25 cellular contexts compared by ENCODE assay signal in the genomic region with DNA sequence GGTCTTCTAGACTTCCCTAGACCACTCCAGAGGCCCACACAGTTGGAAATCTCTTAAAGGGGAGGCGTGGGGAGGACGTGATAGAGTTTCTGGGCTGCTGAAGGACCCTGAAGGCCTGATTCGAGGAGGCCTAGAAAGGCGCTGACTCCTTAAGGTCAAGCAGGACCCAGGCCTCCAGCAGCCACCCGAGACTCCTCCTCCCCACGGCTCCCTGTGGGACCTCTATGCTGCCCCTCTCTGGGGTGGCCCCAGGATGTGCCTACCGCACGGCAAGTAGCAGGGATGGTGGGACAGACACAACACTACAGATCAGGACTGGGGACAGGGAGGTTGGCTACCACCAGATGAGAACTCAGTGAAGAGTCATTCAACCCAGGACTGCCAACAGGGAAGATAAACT.
DNase-seq lines count a peak whose midpoint lies in the region; ATAC-seq, FAIRE-seq and TF ChIP-seq lines count a peak whose summit lies in the region.
"Had no signal": no experiment of that assay in that cellular context is flagged by ENCODE, and none has a peak within 500 bp of the region (broad histone marks: within the 10 kb centered on the region; RNA-seq: fewer than 3 reads in every experiment).

No MANE protein-coding gene starts in this region.

- peaks cover 1 to 6% of the 10 kb centered on the region in 2 donors for H3K27me3 Mint-ChIP-seq in CD8-positive, alpha-beta memory T cell
- H3K27me3 Mint-ChIP-seq: CD4-positive, alpha-beta T cell had no signal

- H3K4me3 ChIP-seq in right lobe of liver: no peak overlapping the region
- no peak overlapping the region for H3K4me3 ChIP-seq in HepG2 (replicated peaks in 1 of 3; ENCODE audit: insufficient read depth in 1 of 3, low read depth in 2 of 3, low read length in 3 of 3)
- H3K4me3 ChIP-seq in kidney (ENCODE audit: low read length in 2 of 2): no peak overlapping the region
- H3K4me3 ChIP-seq in CD8-positive, alpha-beta memory T cell (ENCODE audit: low read length): no peak overlapping the region
- H3K4me3 ChIP-seq: A549; BLaER1 treated with 17β-estradiol and CSF1 and Interleukin-3, amounts not matched to agents 10 nM and 100 nM; HAP-1 had no signal

- TF ChIP-seq EP300 in HepG2 (IDR thresholded peaks at IDR 0.05; ENCODE audit: low read depth in 2 of 2, low read length in 2 of 2) (no peak), HepG2 (CRISPR knock-in tag; IDR thresholded peaks at IDR 0.05; ENCODE audit: borderline replicate concordance) (no peak)

- no peaks in the 10 kb centered on the region for H3K9me3 Mint-ChIP-seq in CD8-positive, alpha-beta memory T cell
- H3K9me3 Mint-ChIP-seq: CD14-positive monocyte; CD4-positive, alpha-beta T cell; HFFc6 had no signal

- TF ChIP-seq POLR2A in right lobe of liver (IDR thresholded peaks at IDR 0.05) (no peak), HepG2 (IDR thresholded peaks at IDR 0.05; ENCODE audit: insufficient read depth in 1 of 2, low read depth in 2 of 2, low read length in 2 of 2) (no peak)

- WGBS in right lobe of liver (ENCODE audit: insufficient coverage, low coverage, low lambda C conversion rate, missing lambda C conversion rate): 33% methylated on average over 1 of the region's 8 CpGs
- no CpG with 5 or more reads among the region's 8 CpGs for WGBS in HepG2 (ENCODE audit: low lambda C conversion rate)

- H3K4me1 ChIP-seq in right lobe of liver (no peaks in the 10 kb centered on the region), HepG2 (ENCODE audit: insufficient read depth, low read length) (peaks cover 10% of the 10 kb centered on the region), kidney (ENCODE audit: control insufficient read depth in 1 of 2, insufficient read depth in 1 of 2, low read depth in 1 of 2, low read length in 2 of 2) (peaks cover 0 to 2% of the 10 kb centered on the region in 2 donors)
- H3K4me1 ChIP-seq in CD8-positive, alpha-beta memory T cell (ENCODE audit: insufficient read depth, low read length): no peaks in the 10 kb centered on the region
- H3K4me1 ChIP-seq: A549, BE2C, HAP-1 had no signal

- TF ChIP-seq CTCF in right lobe of liver (IDR thresholded peaks at IDR 0.05): no peak
- no peak for TF ChIP-seq CTCF in HepG2 (CRISPR knock-in tag; IDR thresholded peaks at IDR 0.05)
- no peak for TF ChIP-seq CTCF in kidney (IDR thresholded peaks at IDR 0.05; ENCODE audit: borderline replicate concordance, extremely low read depth, insufficient read depth)

- no peak overlapping the region for H3K27ac Mint-ChIP-seq in CD8-positive, alpha-beta memory T cell
- H3K27ac Mint-ChIP-seq: CD14-positive monocyte; CD4-positive, alpha-beta T cell; HFFc6 had no signal

- POLR2A ChIA-PET in HepG2 (lab: Yijun Ruan, JAX): no interaction called here
- POLR2A ChIA-PET in CD8-positive, alpha-beta memory T cell (lab: Charles Lee): no interaction called here

- H3K4me2 ChIP-seq in HepG2 (ENCODE audit: low read depth, low read length): no peak overlapping the region
- H3K4me2 ChIP-seq: A549; BLaER1 treated with 17β-estradiol and CSF1 and Interleukin-3, amounts not matched to agents 10 nM and 100 nM had no signal

- no peak for TF ChIP-seq RAD21 in HepG2 (CRISPR knock-in tag; IDR thresholded peaks at IDR 0.05)

- intact Hi-C loops in right lobe of liver (cut with DNase I) (no loop called here), HepG2 (cut with micrococcal nuclease; ENCODE audit: unreplicated experiment) (no loop called here), kidney (cut with DNase I) (no loop called here), posterior vena cava (cut with DNase I) (no loop called here)

- no peaks in the 10 kb centered on the region for H3K4me1 Mint-ChIP-seq in CD8-positive, alpha-beta memory T cell
- H3K4me1 Mint-ChIP-seq: CD14-positive monocyte had no signal

- no peak for FAIRE-seq in HepG2 (lab: Jason Lieb, UNC)
- FAIRE-seq in kidney (lab: Jason Lieb, UNC): no peak
- FAIRE-seq: A549, G401.6, GM12892, H54 had no signal

- no peak overlapping the region for H3K27ac ChIP-seq in right lobe of liver
- no peak overlapping the region for H3K27ac ChIP-seq in HepG2 (ENCODE audit: extremely low read length, insufficient read depth, low read length)
- no peak overlapping the region for H3K27ac ChIP-seq in kidney (ENCODE audit: low read depth in 2 of 2, low read length in 2 of 2)
- H3K27ac ChIP-seq in CD8-positive, alpha-beta memory T cell (ENCODE audit: low read depth, low read length): no peak overlapping the region
- H3K27ac ChIP-seq: A549; BLaER1 treated with 17β-estradiol and CSF1 and Interleukin-3, amounts not matched to agents 10 nM and 100 nM had no signal

- H3K79me2 ChIP-seq in HepG2 (ENCODE audit: insufficient read depth, low read length): no peaks in the 10 kb centered on the region

- H3K9ac ChIP-seq in HepG2 (ENCODE audit: insufficient read depth, low read depth, low read length) (no peak overlapping the region), kidney (ENCODE audit: low read length in 2 of 2) (no peak overlapping the region)
- H3K9ac ChIP-seq: BLaER1 treated with 17β-estradiol and CSF1 and Interleukin-3, amounts not matched to agents 10 nM and 100 nM had no signal

- no TSS peak for BruUV-seq in HepG2 (replicated peaks; lab: Mats Ljungman, UMichigan)

- no peaks in the 10 kb centered on the region for H4K20me1 ChIP-seq in HepG2 (ENCODE audit: insufficient read depth, low read length)
- H4K20me1 ChIP-seq: BLaER1 treated with 17β-estradiol and CSF1 and Interleukin-3, amounts not matched to agents 10 nM and 100 nM had no signal

- in situ Hi-C loops in HepG2 (cut with HindIII; ENCODE audit: extremely low pct_ligation_motif_present, low pct_unique_long_range_greater_than_20kb): no loop called here

- DNase-seq in right lobe of liver: peak in 2 of 3 donors; percentile 7 to 47
- DNase-seq in HepG2 (ENCODE audit: low spot score): no peak
- peak; percentile 33 for DNase-seq in kidney
- DNase-seq in posterior vena cava (ENCODE audit: low spot score): peak; percentile 46
- DNase-seq in CD8-positive, alpha-beta memory T cell: no peak
- DNase-seq: 8988T; ACHN; AML-193; BE2C; Calu3; CD4-positive, alpha-beta T cell; COR-L47; DMS53; DND-41; GOT3; HFFc6 had no signal

- no peaks in the 10 kb centered on the region for H3K36me3 Mint-ChIP-seq in CD8-positive, alpha-beta memory T cell
- H3K36me3 Mint-ChIP-seq: CD14-positive monocyte had no signal

- H3K4me3 Mint-ChIP-seq in CD8-positive, alpha-beta memory T cell: no peak overlapping the region
- H3K4me3 Mint-ChIP-seq: CD14-positive monocyte; CD4-positive, alpha-beta T cell; HFFc6 had no signal

- no peaks in the 10 kb centered on the region for H3K9me3 ChIP-seq in right lobe of liver
- H3K9me3 ChIP-seq in HepG2 (ENCODE audit: low read length): no peaks in the 10 kb centered on the region
- H3K9me3 ChIP-seq in kidney (ENCODE audit: control insufficient read depth in 1 of 2, low read length in 2 of 2): no peaks in the 10 kb centered on the region
- H3K9me3 ChIP-seq in CD8-positive, alpha-beta memory T cell (ENCODE audit: low read length): no peaks in the 10 kb centered on the region
- H3K9me3 ChIP-seq: A549; BE2C; BLaER1 treated with 17β-estradiol and CSF1 and Interleukin-3, amounts not matched to agents 10 nM and 100 nM; HAP-1 had no signal

- CTCF ChIA-PET in HepG2 (lab: Yijun Ruan, JAX; ENCODE audit: low intra/inter-chr PET ratio, low total read pairs): no interaction called here
- CTCF ChIA-PET in CD8-positive, alpha-beta memory T cell (lab: Charles Lee): no interaction called here

- H3K27me3 ChIP-seq in right lobe of liver: no peaks in the 10 kb centered on the region
- peaks cover 7 to 27% of the 10 kb centered on the region in 2 experiments; a peak in 4 of 5 replicates for H3K27me3 ChIP-seq in HepG2 (ENCODE audit: control insufficient read depth in 1 of 2, insufficient read depth in 2 of 2, low read length in 2 of 2)
- no peaks in the 10 kb centered on the region for H3K27me3 ChIP-seq in CD8-positive, alpha-beta memory T cell (ENCODE audit: insufficient read depth, low read length, poor library complexity, severe bottlenecking)
- H3K27me3 ChIP-seq: BE2C; BLaER1 treated with 17β-estradiol and CSF1 and Interleukin-3, amounts not matched to agents 10 nM and 100 nM had no signal

- no peak overlapping the region for H2AFZ ChIP-seq in HepG2 (ENCODE audit: low read length)

- H3K36me3 ChIP-seq in right lobe of liver (no peaks in the 10 kb centered on the region), HepG2 (replicated peaks in 1 of 2; ENCODE audit: control insufficient read depth in 1 of 2, insufficient read depth in 2 of 2, low read length in 2 of 2) (no peaks in the 10 kb centered on the region), kidney (ENCODE audit: control insufficient read depth in 1 of 2, insufficient read depth in 2 of 2, low read length in 2 of 2) (no peaks in the 10 kb centered on the region)
- no peaks in the 10 kb centered on the region for H3K36me3 ChIP-seq in CD8-positive, alpha-beta memory T cell (ENCODE audit: insufficient read depth, low read length)
- H3K36me3 ChIP-seq: BE2C; BLaER1 treated with 17β-estradiol and CSF1 and Interleukin-3, amounts not matched to agents 10 nM and 100 nM; HAP-1 had no signal

- ATAC-seq in right lobe of liver (no peak), HepG2 (no peak), GM21576 (IDR thresholded peaks at IDR 0.05; ENCODE audit: unreplicated experiment) (no peak), GM19035 (IDR thresholded peaks at IDR 0.05; ENCODE audit: unreplicated experiment) (no peak)
- ATAC-seq: A549 had no signal

TF ChIP-seq in HepG2, 621 proteins besides CTCF, POLR2A, EP300 and RAD21 (continues in another document):
- TF ChIP-seq ZNF615 (CRISPR knock-in tag; IDR thresholded peaks at IDR 0.05; ENCODE audit: borderline replicate concordance) (no peak), ZNF549 (CRISPR knock-in tag; IDR thresholded peaks at IDR 0.05) (no peak), PITX1 (CRISPR knock-in tag; IDR thresholded peaks at IDR 0.05) (no peak), PCBP1 (IDR thresholded peaks at IDR 0.05; ENCODE audit: borderline replicate concordance, low read depth, low read length) (no peak), TCF7 (IDR thresholded peaks at IDR 0.05; ENCODE audit: low read depth) (no peak), ZBTB3 (CRISPR knock-in tag; IDR thresholded peaks at IDR 0.05; ENCODE audit: borderline replicate concordance, low read depth) (no peak), ZNF772 (CRISPR knock-in tag; IDR thresholded peaks at IDR 0.05) (no peak), ZNF546 (CRISPR knock-in tag; conservative IDR thresholded peaks at IDR 0.05) (no peak)
- TF ChIP-seq, protein P1, sequence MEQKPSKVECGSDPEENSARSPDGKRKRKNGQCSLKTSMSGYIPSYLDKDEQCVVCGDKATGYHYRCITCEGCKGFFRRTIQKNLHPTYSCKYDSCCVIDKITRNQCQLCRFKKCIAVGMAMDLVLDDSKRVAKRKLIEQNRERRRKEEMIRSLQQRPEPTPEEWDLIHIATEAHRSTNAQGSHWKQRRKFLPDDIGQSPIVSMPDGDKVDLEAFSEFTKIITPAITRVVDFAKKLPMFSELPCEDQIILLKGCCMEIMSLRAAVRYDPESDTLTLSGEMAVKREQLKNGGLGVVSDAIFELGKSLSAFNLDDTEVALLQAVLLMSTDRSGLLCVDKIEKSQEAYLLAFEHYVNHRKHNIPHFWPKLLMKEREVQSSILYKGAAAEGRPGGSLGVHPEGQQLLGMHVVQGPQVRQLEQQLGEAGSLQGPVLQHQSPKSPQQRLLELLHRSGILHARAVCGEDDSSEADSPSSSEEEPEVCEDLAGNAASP (CRISPR knock-in tag; IDR thresholded peaks at IDR 0.05; ENCODE audit: borderline replicate concordance): no peak

Comparison
In these comparisons a context has a peak if more than half of its experiments do, and no peak if none do; other contexts are left out.
1. DNase-seq: peak in right lobe of liver (2 of 3), kidney (single experiment) and posterior vena cava (single experiment); none in HepG2 (single experiment) and CD8-positive, alpha-beta memory T cell (0 of 5).